1 cellular context compared by ENCODE assay signal in the genomic region with DNA sequence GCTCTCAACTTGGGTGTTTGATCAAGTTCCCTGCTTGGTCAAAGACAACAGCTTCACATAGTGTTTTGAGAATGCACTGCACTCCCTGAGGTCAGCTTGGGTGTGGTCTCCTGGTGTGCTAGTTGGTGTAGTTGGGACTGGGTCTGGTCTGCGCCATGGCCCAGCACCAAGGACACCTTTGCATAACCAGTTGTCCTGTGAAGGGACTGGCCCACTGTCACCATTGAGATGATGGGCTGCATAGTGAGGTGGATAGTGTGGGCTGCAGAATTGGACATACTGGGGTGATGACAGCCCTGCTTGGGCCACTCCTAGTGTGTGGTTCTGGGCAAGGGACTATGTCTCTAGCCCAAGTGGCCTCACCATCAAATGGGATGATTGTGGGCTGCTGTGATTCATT.
TF ChIP-seq lines count a peak whose summit lies in the region.

No MANE protein-coding gene starts in this region.

TF ChIP-seq in H1, 55 proteins besides CTCF, POLR2A, EP300 and RAD21:
- no peak for TF ChIP-seq KDM5A (IDR thresholded peaks at IDR 0.05; ENCODE audit: low read length)
- no peak for TF ChIP-seq EGR1 (IDR thresholded peaks at IDR 0.05; ENCODE audit: borderline replicate concordance, low read depth, low read length)
- no peak for TF ChIP-seq SIN3A (conservative IDR thresholded peaks at IDR 0.05 in 1 of 2, IDR thresholded peaks at IDR 0.05 in 1 of 2; ENCODE audit: low read depth in 1 of 2, low read length in 2 of 2)
- 0 out of 2 replicates have a peak, but pooled peaks have one; percentile 0 for TF ChIP-seq CHD2 (IDR thresholded peaks at IDR 0.05; ENCODE audit: low read length)
- TF ChIP-seq CHD1 (IDR thresholded peaks at IDR 0.05; ENCODE audit: low read depth, low read length): no peak
- TF ChIP-seq POLR2AphosphoS5 (IDR thresholded peaks at IDR 0.05; ENCODE audit: low read depth, low read length): peak; percentile 94
- no peak for TF ChIP-seq BCL11A (IDR thresholded peaks at IDR 0.05; ENCODE audit: low read depth in 2 of 2, low read length in 2 of 2)
